Comparison of ENCODE assay signal across 32 cellular contexts in genomic region chr21:35818597-35818996, GRCh38.
"Had no signal": no experiment of that assay in that cellular context is flagged by ENCODE, and none has a peak within 500 bp of the region (broad histone marks: within the 10 kb centered on the region; RNA-seq: fewer than 3 reads in every experiment).

No MANE protein-coding gene starts in this region.

- H3K9me3 ChIP-seq: adrenal gland, MG63 had no signal

- H3K4me2 ChIP-seq: PC-9 had no signal

- H3K4me1 ChIP-seq: adrenal gland had no signal

- DNase-seq: activated CD4-positive, alpha-beta T cell treated with anti-CD3 and anti-CD28 coated beads for 36 hours; activated CD4-positive, alpha-beta T cell treated with anti-CD3 and anti-CD28 coated beads, Interleukin-2, amount 10 ng/mL, durations not matched to agents 7 days and 5 days; activated CD4-positive, alpha-beta T cell treated with anti-CD3 and anti-CD28 coated beads, Interleukin-2, amount 50 U/mL, for 48 hours; activated CD8-positive, alpha-beta memory T cell treated with anti-CD3 and anti-CD28 coated beads, Interleukin-2, amount 50 U/mL, for 4 hours; activated CD8-positive, alpha-beta T cell treated with anti-CD3 and anti-CD28 coated beads, Interleukin-2, amount 10 ng/mL, durations not matched to agents 7 days and 5 days; activated gamma-delta T cell treated with Interleukin-2 at 50 U/mL for 16 hours; activated naive CD4-positive, alpha-beta T cell treated with anti-CD3 and anti-CD28 coated beads for 36 hours; activated T-cell treated with anti-CD3 and anti-CD28 coated beads for 4 hours; activated T-cell treated with anti-CD3 and anti-CD28 coated beads, Interleukin-2, amount 50 U/mL, for 4 hours; adrenal gland; caudate nucleus; cerebellar nuclear complex; Karpas-422; MG63; NCI-H1048; NCI-H1105 treated with DMSO at 0.1 percent for 48 hours; NCI-H146; NCI-H2029 treated with DMSO at 0.1 percent for 48 hours; NCI-H2107; NCI-H2171; NCI-H446 treated with DMSO at 0.1 percent for 48 hours; NCI-H524 treated with DMSO at 0.1 percent for 48 hours; NK-92 treated with Interleukin-12 subunit alpha and Interleukin-12 subunit beta, amount 100 ng/mL, for 24 hours; PC-9; Right ventricle myocardium superior; SW 1271; T-helper 1 cell; T-helper 2 cell; T1000 had no signal

- H2AFZ ChIP-seq: PC-9 had no signal

- H3K4me3 ChIP-seq: adrenal gland, MG63, PC-9 had no signal

- H3K27ac ChIP-seq: adrenal gland, PC-9 had no signal

- H3K36me3 ChIP-seq: adrenal gland, MG63 had no signal

- H3K27me3 ChIP-seq: adrenal gland, MG63 had no signal

- ATAC-seq: activated CD4-positive, alpha-beta T cell treated with anti-CD3 and anti-CD28 coated beads for 36 hours; activated CD4-positive, CD25-positive, alpha-beta regulatory T cell treated with anti-CD3 and anti-CD28 coated beads, Interleukin-2, amount 50 U/mL, for 24 hours; activated CD8-positive, alpha-beta T cell treated with anti-CD3 and anti-CD28 coated beads, Interleukin-2, amount 10 ng/mL, durations not matched to agents 7 days and 5 days; activated naive CD4-positive, alpha-beta T cell treated with anti-CD3 and anti-CD28 coated beads, Interleukin-2, amount 50 U/mL, for 72 hours; activated T-cell treated with anti-CD3 and anti-CD28 coated beads, Interleukin-2, amount 50 U/mL, for 4 hours; WTC11 had no signal
